ENCODE assay signal across 4 cellular contexts in genomic region chr9:23914431-23915003, GRCh38.
"Had no signal": no experiment of that assay in that cellular context is flagged by ENCODE, and none has a peak within 500 bp of the region (broad histone marks: within the 10 kb centered on the region; RNA-seq: fewer than 3 reads in every experiment).

No MANE protein-coding gene starts in this region.

- H3K4me3 ChIP-seq: K562 had no signal

- ATAC-seq: HepG2, K562 had no signal

- DNase-seq: IMR-90 had no signal

- H3K27ac ChIP-seq: HL-60 had no signal
